1 cellular context compared by ENCODE assay signal in the genomic region with DNA sequence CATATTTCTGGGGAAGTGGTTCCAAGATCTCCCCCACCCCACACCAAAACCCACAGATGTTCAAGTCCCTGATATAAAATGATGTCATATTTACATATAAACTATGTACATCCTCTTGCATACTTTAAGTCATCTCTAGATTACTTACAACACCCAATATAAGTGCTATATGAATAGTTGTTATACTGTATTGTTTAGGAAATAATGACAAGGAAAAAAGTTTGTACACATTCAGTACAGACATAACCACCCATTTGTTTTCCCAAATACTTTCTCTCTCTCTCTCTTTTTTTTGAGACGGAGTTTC.
A peak's percentile ranks its signal among the peaks of the same experiment; 100 is the strongest.
TF ChIP-seq lines count a peak whose summit lies in the region.

No MANE protein-coding gene starts in this region.

TF ChIP-seq in HepG2, 621 proteins besides CTCF, POLR2A, EP300 and RAD21:
- TF ChIP-seq FIP1L1 (IDR thresholded peaks at IDR 0.05; ENCODE audit: borderline replicate concordance, insufficient read depth, low read depth, low read length), result no peak
- TF ChIP-seq ATF7 (IDR thresholded peaks at IDR 0.05), result peak; percentile 85
- no peak for TF ChIP-seq ATF7 (CRISPR knock-in tag; IDR thresholded peaks at IDR 0.05)
